Comparison of ENCODE assay signal across 8 cellular contexts in the genomic region with DNA sequence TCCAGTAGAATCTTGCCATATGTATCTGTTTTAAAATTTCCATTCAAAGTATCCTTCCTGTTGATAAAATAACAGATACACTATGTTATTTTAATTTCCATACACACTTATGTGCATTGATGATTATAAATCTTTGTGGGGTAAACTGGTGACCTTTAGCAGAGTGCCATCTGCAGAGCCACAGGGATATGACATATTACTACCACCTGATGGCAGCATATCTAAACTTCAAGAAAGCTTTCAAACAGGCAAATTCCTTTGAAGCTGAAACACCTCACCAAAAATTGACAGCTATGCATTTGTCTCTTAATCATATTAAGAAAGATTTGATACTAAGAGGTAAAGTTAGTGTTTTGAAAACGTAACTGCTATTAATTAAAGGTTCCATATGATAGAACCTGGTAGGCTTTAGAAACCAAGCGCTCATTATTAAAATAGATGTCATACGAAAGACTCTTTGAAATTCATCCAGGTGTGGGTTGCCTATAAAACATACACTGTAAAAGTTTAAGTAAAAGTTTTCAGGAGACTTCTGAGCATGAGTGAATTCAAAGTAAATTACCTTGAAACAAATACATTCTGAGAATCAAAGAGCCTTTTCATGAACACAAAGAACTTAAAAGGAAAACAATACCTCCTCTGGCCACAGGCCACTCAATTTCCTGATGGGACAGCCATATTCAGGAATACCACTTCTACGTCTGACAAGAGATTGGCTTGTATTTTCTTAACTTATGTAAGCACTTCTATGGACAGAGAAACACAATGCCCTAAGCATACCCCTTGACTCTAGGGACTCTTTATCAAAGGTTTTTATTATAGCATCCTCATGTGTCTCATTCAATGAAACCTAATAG.
DNase-seq lines count a peak whose midpoint lies in the region; ATAC-seq and FAIRE-seq lines count a peak whose summit lies in the region.

No MANE protein-coding gene starts in this region.

- CTCF ChIA-PET in activated naive CD4-positive, alpha-beta T cell treated with anti-CD3 and anti-CD28 coated beads, Interleukin-2, amount 10 ng/mL, durations not matched to agents 7 days and 5 days (lab: Charles Lee), result interaction anchor here (0.6 to 2.9 kb wide), 18 partner anchors 13 to 610 kb away, joined by 3 to 40 read pairs (median 3); a partner anchor contains a TSS
- CTCF ChIA-PET in naive thymus-derived CD4-positive, alpha-beta T cell (lab: Charles Lee), result interaction anchor here (1.1 to 1.6 kb wide), 3 partner anchors 10 to 325 kb away, joined by 4 to 13 read pairs (median 4); no protein-coding TSS in a partner anchor

- FAIRE-seq in endometrium (lab: Jason Lieb, UNC), result peak; percentile 59

- intact Hi-C loops in naive thymus-derived CD4-positive, alpha-beta T cell (cut with micrococcal nuclease), result loop anchor here (1.0 to 10.0 kb wide), 7 partner anchors 94 to 943 kb away; a partner anchor contains a TSS
- intact Hi-C loops in posterior vena cava (cut with DNase I), result no loop called here

- no peak overlapping the region for H3K27ac ChIP-seq in naive thymus-derived CD4-positive, alpha-beta T cell (ENCODE audit: low read depth, low read length)

- no peak overlapping the region for H3K4me3 ChIP-seq in naive thymus-derived CD4-positive, alpha-beta T cell (ENCODE audit: low read length)

- POLR2A ChIA-PET in naive thymus-derived CD4-positive, alpha-beta T cell (lab: Charles Lee), result no interaction called here

- H3K4me1 ChIP-seq in naive thymus-derived CD4-positive, alpha-beta T cell (ENCODE audit: control insufficient read depth in 2 of 2, insufficient read depth in 2 of 2, low read length in 2 of 2), result no peaks in the 10 kb centered on the region

- H3K36me3 Mint-ChIP-seq in activated naive CD4-positive, alpha-beta T cell treated with anti-CD3 and anti-CD28 coated beads, Interleukin-2, amount 10 ng/mL, durations not matched to agents 7 days and 5 days, result no peaks in the 10 kb centered on the region
- no peaks in the 10 kb centered on the region for H3K36me3 Mint-ChIP-seq in naive thymus-derived CD4-positive, alpha-beta T cell

- no peaks in the 10 kb centered on the region for H3K4me1 Mint-ChIP-seq in activated naive CD4-positive, alpha-beta T cell treated with anti-CD3 and anti-CD28 coated beads, Interleukin-2, amount 10 ng/mL, durations not matched to agents 7 days and 5 days
- peaks cover 0 to 3% (median 0%) of the 10 kb centered on the region in 7 donors for H3K4me1 Mint-ChIP-seq in naive thymus-derived CD4-positive, alpha-beta T cell

- H3K9me3 ChIP-seq in naive thymus-derived CD4-positive, alpha-beta T cell (ENCODE audit: control insufficient read depth in 2 of 3, low read length in 3 of 3), result no peaks in the 10 kb centered on the region

- DNase-seq in activated naive CD4-positive, alpha-beta T cell treated with anti-CD3 and anti-CD28 coated beads, Interleukin-2, amount 10 ng/mL, durations not matched to agents 7 days and 5 days, result peak; percentile 30
- DNase-seq in activated naive CD4-positive, alpha-beta T cell (lab: John Stamatoyannopoulos, UW), result no peak
- DNase-seq in HT1080 (ENCODE audit: low read depth) (peak; percentile 32), SHP77 treated with DMSO at 0.1 percent for 48 hours (lab: John Stamatoyannopoulos, UW) (peak; percentile 73), posterior vena cava (ENCODE audit: low spot score) (no peak)
- DNase-seq in naive thymus-derived CD4-positive, alpha-beta T cell, result peak in 7 of 9 donors; percentile 2 to 43 (median 27)

- H3K27me3 ChIP-seq in naive thymus-derived CD4-positive, alpha-beta T cell (ENCODE audit: control insufficient read depth in 2 of 2, insufficient read depth in 2 of 2, low read length in 2 of 2), result no peaks in the 10 kb centered on the region

- no peaks in the 10 kb centered on the region for H3K36me3 ChIP-seq in naive thymus-derived CD4-positive, alpha-beta T cell (ENCODE audit: control insufficient read depth in 2 of 3, insufficient read depth in 3 of 3, low read length in 3 of 3)

- H3K4me3 Mint-ChIP-seq in activated naive CD4-positive, alpha-beta T cell treated with anti-CD3 and anti-CD28 coated beads, Interleukin-2, amount 10 ng/mL, durations not matched to agents 7 days and 5 days, result no peak overlapping the region
- no peak overlapping the region for H3K4me3 Mint-ChIP-seq in naive thymus-derived CD4-positive, alpha-beta T cell

- H3K9me3 Mint-ChIP-seq in activated naive CD4-positive, alpha-beta T cell treated with anti-CD3 and anti-CD28 coated beads, Interleukin-2, amount 10 ng/mL, durations not matched to agents 7 days and 5 days, result no peaks in the 10 kb centered on the region
- no peaks in the 10 kb centered on the region for H3K9me3 Mint-ChIP-seq in naive thymus-derived CD4-positive, alpha-beta T cell

- ATAC-seq in GM21515 (IDR thresholded peaks at IDR 0.05; ENCODE audit: unreplicated experiment), result peak; percentile 93
- ATAC-seq in naive thymus-derived CD4-positive, alpha-beta T cell, result peak; percentile 66

- no peak overlapping the region for H3K27ac Mint-ChIP-seq in activated naive CD4-positive, alpha-beta T cell treated with anti-CD3 and anti-CD28 coated beads, Interleukin-2, amount 10 ng/mL, durations not matched to agents 7 days and 5 days
- no peak overlapping the region for H3K27ac Mint-ChIP-seq in naive thymus-derived CD4-positive, alpha-beta T cell

- H3K27me3 Mint-ChIP-seq in activated naive CD4-positive, alpha-beta T cell treated with anti-CD3 and anti-CD28 coated beads, Interleukin-2, amount 10 ng/mL, durations not matched to agents 7 days and 5 days, result no peaks in the 10 kb centered on the region
- H3K27me3 Mint-ChIP-seq in naive thymus-derived CD4-positive, alpha-beta T cell, result peaks cover 0 to 5% (median 0%) of the 10 kb centered on the region in 5 donors

Comparison
In these comparisons a context has a peak if more than half of its experiments do, and no peak if none do; other contexts are left out.
1. DNase-seq: peak in activated naive CD4-positive, alpha-beta T cell treated with anti-CD3 and anti-CD28 coated beads, Interleukin-2, amount 10 ng/mL, durations not matched to agents 7 days and 5 days (single experiment), HT1080 (single experiment), SHP77 treated with DMSO at 0.1 percent for 48 hours (single experiment) and naive thymus-derived CD4-positive, alpha-beta T cell (7 of 9); none in activated naive CD4-positive, alpha-beta T cell (0 of 4) and posterior vena cava (single experiment).
2. intact Hi-C loops: an anchor here in naive thymus-derived CD4-positive, alpha-beta T cell (1.0 to 10.0 kb wide); none called in posterior vena cava.